Comparison of ENCODE assay signal across 1 cellular context in the genomic region with DNA sequence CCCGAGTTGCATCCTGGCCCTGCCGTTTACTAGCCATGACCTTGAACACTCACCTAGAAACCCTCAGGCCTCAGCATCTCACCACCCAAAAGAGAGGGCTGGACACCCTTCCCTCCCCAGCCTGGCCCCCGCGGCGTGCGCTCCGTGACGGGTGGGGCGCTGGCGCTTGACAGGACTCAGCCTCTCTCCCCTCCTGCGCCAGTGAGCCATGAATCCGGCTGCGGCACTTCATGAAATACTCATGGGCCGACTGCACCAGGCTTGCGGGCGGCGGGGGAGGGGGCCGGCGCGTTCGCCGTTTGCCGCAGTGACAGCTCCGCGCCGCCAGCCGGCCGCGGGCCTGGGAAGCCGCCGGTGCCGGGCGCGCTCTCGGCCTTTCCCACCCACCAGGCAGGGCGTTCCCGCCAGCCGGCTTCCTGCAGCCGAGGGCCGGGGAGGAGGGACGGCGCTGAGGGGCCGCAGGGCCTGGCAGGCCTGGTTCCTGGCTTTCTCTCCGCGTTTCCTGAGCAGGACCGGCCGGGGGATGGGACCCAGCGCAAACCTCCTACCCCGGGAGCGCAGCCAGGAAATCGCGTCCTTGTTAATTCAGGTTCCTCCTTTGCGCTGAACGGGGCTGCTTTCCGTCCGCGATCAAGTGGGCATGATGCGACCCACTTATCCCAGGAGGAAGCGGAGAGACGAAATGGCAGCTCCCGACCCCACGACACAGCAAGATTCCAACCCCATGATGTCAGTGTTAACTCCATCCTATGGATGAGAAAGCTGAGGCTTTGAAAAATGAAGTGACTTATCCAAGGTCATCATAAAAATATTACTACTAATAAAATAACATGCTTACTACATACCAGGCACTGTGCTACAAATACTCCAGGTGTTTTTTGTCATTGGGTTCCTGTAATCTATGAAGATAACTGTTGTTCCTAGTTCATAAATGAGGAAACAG.
TF ChIP-seq lines count a peak whose summit lies in the region.

No MANE protein-coding gene starts in this region.

TF ChIP-seq in HepG2, 621 proteins besides CTCF, POLR2A, EP300 and RAD21 (continued from another document and continues in another):
- TF ChIP-seq, protein P1, sequence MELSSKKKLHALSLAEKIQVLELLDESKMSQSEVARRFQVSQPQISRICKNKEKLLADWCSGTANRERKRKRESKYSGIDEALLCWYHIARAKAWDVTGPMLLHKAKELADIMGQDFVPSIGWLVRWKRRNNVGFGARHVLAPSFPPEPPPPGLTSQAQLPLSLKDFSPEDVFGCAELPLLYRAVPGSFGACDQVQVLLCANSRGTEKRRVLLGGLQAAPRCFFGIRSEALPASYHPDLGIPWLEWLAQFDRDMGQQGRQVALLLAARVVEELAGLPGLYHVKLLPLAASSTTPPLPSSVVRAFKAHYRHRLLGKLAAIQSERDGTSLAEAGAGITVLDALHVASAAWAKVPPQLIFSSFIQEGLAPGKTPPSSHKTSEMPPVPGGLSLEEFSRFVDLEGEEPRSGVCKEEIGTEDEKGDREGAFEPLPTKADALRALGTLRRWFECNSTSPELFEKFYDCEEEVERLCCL (CRISPR knock-in tag; IDR thresholded peaks at IDR 0.05; ENCODE audit: borderline replicate concordance): no peak
- TF ChIP-seq, protein P2, sequence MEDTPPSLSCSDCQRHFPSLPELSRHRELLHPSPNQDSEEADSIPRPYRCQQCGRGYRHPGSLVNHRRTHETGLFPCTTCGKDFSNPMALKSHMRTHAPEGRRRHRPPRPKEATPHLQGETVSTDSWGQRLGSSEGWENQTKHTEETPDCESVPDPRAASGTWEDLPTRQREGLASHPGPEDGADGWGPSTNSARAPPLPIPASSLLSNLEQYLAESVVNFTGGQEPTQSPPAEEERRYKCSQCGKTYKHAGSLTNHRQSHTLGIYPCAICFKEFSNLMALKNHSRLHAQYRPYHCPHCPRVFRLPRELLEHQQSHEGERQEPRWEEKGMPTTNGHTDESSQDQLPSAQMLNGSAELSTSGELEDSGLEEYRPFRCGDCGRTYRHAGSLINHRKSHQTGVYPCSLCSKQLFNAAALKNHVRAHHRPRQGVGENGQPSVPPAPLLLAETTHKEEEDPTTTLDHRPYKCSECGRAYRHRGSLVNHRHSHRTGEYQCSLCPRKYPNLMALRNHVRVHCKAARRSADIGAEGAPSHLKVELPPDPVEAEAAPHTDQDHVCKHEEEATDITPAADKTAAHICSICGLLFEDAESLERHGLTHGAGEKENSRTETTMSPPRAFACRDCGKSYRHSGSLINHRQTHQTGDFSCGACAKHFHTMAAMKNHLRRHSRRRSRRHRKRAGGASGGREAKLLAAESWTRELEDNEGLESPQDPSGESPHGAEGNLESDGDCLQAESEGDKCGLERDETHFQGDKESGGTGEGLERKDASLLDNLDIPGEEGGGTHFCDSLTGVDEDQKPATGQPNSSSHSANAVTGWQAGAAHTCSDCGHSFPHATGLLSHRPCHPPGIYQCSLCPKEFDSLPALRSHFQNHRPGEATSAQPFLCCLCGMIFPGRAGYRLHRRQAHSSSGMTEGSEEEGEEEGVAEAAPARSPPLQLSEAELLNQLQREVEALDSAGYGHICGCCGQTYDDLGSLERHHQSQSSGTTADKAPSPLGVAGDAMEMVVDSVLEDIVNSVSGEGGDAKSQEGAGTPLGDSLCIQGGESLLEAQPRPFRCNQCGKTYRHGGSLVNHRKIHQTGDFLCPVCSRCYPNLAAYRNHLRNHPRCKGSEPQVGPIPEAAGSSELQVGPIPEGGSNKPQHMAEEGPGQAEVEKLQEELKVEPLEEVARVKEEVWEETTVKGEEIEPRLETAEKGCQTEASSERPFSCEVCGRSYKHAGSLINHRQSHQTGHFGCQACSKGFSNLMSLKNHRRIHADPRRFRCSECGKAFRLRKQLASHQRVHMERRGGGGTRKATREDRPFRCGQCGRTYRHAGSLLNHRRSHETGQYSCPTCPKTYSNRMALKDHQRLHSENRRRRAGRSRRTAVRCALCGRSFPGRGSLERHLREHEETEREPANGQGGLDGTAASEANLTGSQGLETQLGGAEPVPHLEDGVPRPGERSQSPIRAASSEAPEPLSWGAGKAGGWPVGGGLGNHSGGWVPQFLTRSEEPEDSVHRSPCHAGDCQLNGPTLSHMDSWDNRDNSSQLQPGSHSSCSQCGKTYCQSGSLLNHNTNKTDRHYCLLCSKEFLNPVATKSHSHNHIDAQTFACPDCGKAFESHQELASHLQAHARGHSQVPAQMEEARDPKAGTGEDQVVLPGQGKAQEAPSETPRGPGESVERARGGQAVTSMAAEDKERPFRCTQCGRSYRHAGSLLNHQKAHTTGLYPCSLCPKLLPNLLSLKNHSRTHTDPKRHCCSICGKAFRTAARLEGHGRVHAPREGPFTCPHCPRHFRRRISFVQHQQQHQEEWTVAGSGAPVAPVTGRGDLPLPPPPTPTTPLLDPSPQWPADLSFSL (CRISPR knock-in tag; IDR thresholded peaks at IDR 0.05): no peak
- TF ChIP-seq IRX3 (CRISPR knock-in tag; IDR thresholded peaks at IDR 0.05; ENCODE audit: borderline replicate concordance, low read depth): peak; percentile 93
- peak; percentile 57; the same call in 1 of the 2 replicates for TF ChIP-seq ZNF558 (CRISPR knock-in tag; IDR thresholded peaks at IDR 0.05; ENCODE audit: borderline replicate concordance)
- TF ChIP-seq FOXJ3 (CRISPR knock-in tag; IDR thresholded peaks at IDR 0.05; ENCODE audit: borderline replicate concordance): no peak
- TF ChIP-seq CENPX (CRISPR knock-in tag; IDR thresholded peaks at IDR 0.05): no peak
- TF ChIP-seq U2AF2 (IDR thresholded peaks at IDR 0.05; ENCODE audit: low read depth, low read length): no peak
- no peak for TF ChIP-seq ZNF713 (CRISPR knock-in tag; IDR thresholded peaks at IDR 0.05)
- no peak for TF ChIP-seq SNAI1 (CRISPR knock-in tag; IDR thresholded peaks at IDR 0.05; ENCODE audit: borderline replicate concordance)
- TF ChIP-seq, protein P3, sequence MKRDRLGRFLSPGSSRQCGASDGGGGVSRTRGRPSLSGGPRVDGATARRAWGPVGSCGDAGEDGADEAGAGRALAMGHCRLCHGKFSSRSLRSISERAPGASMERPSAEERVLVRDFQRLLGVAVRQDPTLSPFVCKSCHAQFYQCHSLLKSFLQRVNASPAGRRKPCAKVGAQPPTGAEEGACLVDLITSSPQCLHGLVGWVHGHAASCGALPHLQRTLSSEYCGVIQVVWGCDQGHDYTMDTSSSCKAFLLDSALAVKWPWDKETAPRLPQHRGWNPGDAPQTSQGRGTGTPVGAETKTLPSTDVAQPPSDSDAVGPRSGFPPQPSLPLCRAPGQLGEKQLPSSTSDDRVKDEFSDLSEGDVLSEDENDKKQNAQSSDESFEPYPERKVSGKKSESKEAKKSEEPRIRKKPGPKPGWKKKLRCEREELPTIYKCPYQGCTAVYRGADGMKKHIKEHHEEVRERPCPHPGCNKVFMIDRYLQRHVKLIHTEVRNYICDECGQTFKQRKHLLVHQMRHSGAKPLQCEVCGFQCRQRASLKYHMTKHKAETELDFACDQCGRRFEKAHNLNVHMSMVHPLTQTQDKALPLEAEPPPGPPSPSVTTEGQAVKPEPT (CRISPR knock-in tag; IDR thresholded peaks at IDR 0.05; ENCODE audit: low read depth): no peak
- TF ChIP-seq NFKB2 (CRISPR knock-in tag; IDR thresholded peaks at IDR 0.05; ENCODE audit: borderline replicate concordance): peak; percentile 47; the same call in 1 of the 2 replicates
- TF ChIP-seq ZNF850 (CRISPR knock-in tag; conservative IDR thresholded peaks at IDR 0.05): no peak
- no peak for TF ChIP-seq TRIM24 (CRISPR knock-in tag; IDR thresholded peaks at IDR 0.05)
- TF ChIP-seq ZNF143 (CRISPR knock-in tag; IDR thresholded peaks at IDR 0.05): no peak
- no peak for TF ChIP-seq ZNF333 (CRISPR knock-in tag; IDR thresholded peaks at IDR 0.05; ENCODE audit: borderline replicate concordance)
- no peak for TF ChIP-seq RBAK (CRISPR knock-in tag; IDR thresholded peaks at IDR 0.05)
- TF ChIP-seq, protein P4, sequence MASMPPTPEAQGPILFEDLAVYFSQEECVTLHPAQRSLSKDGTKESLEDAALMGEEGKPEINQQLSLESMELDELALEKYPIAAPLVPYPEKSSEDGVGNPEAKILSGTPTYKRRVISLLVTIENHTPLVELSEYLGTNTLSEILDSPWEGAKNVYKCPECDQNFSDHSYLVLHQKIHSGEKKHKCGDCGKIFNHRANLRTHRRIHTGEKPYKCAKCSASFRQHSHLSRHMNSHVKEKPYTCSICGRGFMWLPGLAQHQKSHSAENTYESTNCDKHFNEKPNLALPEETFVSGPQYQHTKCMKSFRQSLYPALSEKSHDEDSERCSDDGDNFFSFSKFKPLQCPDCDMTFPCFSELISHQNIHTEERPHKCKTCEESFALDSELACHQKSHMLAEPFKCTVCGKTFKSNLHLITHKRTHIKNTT (CRISPR knock-in tag; IDR thresholded peaks at IDR 0.05): no peak
- TF ChIP-seq RBM39 (IDR thresholded peaks at IDR 0.05; ENCODE audit: low read depth, low read length, poor library complexity, severe bottlenecking): no peak
- TF ChIP-seq, protein P5, sequence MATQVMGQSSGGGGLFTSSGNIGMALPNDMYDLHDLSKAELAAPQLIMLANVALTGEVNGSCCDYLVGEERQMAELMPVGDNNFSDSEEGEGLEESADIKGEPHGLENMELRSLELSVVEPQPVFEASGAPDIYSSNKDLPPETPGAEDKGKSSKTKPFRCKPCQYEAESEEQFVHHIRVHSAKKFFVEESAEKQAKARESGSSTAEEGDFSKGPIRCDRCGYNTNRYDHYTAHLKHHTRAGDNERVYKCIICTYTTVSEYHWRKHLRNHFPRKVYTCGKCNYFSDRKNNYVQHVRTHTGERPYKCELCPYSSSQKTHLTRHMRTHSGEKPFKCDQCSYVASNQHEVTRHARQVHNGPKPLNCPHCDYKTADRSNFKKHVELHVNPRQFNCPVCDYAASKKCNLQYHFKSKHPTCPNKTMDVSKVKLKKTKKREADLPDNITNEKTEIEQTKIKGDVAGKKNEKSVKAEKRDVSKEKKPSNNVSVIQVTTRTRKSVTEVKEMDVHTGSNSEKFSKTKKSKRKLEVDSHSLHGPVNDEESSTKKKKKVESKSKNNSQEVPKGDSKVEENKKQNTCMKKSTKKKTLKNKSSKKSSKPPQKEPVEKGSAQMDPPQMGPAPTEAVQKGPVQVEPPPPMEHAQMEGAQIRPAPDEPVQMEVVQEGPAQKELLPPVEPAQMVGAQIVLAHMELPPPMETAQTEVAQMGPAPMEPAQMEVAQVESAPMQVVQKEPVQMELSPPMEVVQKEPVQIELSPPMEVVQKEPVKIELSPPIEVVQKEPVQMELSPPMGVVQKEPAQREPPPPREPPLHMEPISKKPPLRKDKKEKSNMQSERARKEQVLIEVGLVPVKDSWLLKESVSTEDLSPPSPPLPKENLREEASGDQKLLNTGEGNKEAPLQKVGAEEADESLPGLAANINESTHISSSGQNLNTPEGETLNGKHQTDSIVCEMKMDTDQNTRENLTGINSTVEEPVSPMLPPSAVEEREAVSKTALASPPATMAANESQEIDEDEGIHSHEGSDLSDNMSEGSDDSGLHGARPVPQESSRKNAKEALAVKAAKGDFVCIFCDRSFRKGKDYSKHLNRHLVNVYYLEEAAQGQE (IDR thresholded peaks at IDR 0.05; ENCODE audit: borderline replicate concordance in 1 of 2, low read depth in 1 of 2, low read length in 2 of 2): no peak
- TF ChIP-seq GFI1 (CRISPR knock-in tag; IDR thresholded peaks at IDR 0.05; ENCODE audit: borderline replicate concordance): no peak
- TF ChIP-seq, protein P6, sequence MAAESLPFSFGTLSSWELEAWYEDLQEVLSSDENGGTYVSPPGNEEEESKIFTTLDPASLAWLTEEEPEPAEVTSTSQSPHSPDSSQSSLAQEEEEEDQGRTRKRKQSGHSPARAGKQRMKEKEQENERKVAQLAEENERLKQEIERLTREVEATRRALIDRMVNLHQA (CRISPR knock-in tag; IDR thresholded peaks at IDR 0.05): no peak
- no peak for TF ChIP-seq TAF15 (IDR thresholded peaks at IDR 0.05; ENCODE audit: low read depth, low read length, poor library complexity, severe bottlenecking)
- no peak for TF ChIP-seq ZSCAN29 (CRISPR knock-in tag; conservative IDR thresholded peaks at IDR 0.05)
- TF ChIP-seq SUZ12 (IDR thresholded peaks at IDR 0.05; ENCODE audit: low read depth, low read length): no peak
- TF ChIP-seq ZNF776 (CRISPR knock-in tag; IDR thresholded peaks at IDR 0.05): 0 out of 2 replicates have a peak, but pooled peaks have one; percentile 66
- TF ChIP-seq, protein P7, sequence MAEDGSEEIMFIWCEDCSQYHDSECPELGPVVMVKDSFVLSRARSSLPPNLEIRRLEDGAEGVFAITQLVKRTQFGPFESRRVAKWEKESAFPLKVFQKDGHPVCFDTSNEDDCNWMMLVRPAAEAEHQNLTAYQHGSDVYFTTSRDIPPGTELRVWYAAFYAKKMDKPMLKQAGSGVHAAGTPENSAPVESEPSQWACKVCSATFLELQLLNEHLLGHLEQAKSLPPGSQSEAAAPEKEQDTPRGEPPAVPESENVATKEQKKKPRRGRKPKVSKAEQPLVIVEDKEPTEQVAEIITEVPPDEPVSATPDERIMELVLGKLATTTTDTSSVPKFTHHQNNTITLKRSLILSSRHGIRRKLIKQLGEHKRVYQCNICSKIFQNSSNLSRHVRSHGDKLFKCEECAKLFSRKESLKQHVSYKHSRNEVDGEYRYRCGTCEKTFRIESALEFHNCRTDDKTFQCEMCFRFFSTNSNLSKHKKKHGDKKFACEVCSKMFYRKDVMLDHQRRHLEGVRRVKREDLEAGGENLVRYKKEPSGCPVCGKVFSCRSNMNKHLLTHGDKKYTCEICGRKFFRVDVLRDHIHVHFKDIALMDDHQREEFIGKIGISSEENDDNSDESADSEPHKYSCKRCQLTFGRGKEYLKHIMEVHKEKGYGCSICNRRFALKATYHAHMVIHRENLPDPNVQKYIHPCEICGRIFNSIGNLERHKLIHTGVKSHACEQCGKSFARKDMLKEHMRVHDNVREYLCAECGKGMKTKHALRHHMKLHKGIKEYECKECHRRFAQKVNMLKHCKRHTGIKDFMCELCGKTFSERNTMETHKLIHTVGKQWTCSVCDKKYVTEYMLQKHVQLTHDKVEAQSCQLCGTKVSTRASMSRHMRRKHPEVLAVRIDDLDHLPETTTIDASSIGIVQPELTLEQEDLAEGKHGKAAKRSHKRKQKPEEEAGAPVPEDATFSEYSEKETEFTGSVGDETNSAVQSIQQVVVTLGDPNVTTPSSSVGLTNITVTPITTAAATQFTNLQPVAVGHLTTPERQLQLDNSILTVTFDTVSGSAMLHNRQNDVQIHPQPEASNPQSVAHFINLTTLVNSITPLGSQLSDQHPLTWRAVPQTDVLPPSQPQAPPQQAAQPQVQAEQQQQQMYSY (CRISPR knock-in tag; IDR thresholded peaks at IDR 0.05): no peak
- 0 out of 2 replicates have a peak, but pooled peaks have one; percentile 8 for TF ChIP-seq CBX5 (CRISPR knock-in tag; IDR thresholded peaks at IDR 0.05; ENCODE audit: borderline replicate concordance)
- no peak for TF ChIP-seq JUNB (CRISPR knock-in tag; IDR thresholded peaks at IDR 0.05; ENCODE audit: borderline replicate concordance)
- no peak for TF ChIP-seq GATAD2A (CRISPR knock-in tag; IDR thresholded peaks at IDR 0.05)
